ENCODE assay signal across 18 cellular contexts in genomic region chrX:2226906-2227656, GRCh38.
A peak's percentile ranks its signal among the peaks of the same experiment; 100 is the strongest.
DNase-seq lines count a peak whose midpoint lies in the region; ATAC-seq, FAIRE-seq and TF ChIP-seq lines count a peak whose summit lies in the region.
"Had no signal": no experiment of that assay in that cellular context is flagged by ENCODE, and none has a peak within 500 bp of the region (broad histone marks: within the 10 kb centered on the region; RNA-seq: fewer than 3 reads in every experiment).

No MANE protein-coding gene starts in this region.

- FAIRE-seq in K562 (lab: Jason Lieb, UNC) = no peak
- FAIRE-seq: GM12878 had no signal

- no peak for TF ChIP-seq RAD21 in K562 (CRISPR knock-in tag; conservative IDR thresholded peaks at IDR 0.05 in 1 of 2, IDR thresholded peaks at IDR 0.05 in 1 of 2)

- no peak for TF ChIP-seq EP300 in K562 (IDR thresholded peaks at IDR 0.05; ENCODE audit: low read length)

- peaks cover 72% of the 10 kb centered on the region for H3K9me3 Mint-ChIP-seq in T-helper 2 cell treated with Interferon-gamma antibody and Interleukin-4, amounts not matched to agents 5 μg/mL and 100 μg/mL, for 36 hours
- peaks cover 19 to 41% (median 32%) of the 10 kb centered on the region in 7 donors for H3K9me3 Mint-ChIP-seq in naive B cell
- H3K9me3 Mint-ChIP-seq in stimulated activated memory B cell treated with anti-CD40 and anti-IgM and Interleukin-4, amounts not matched to agents 10 μg/mL and 1 μg/mL and 100 μg/mL, for 72 hours = peaks cover 28% of the 10 kb centered on the region

- no TSS peak for BruUV-seq in K562 (replicated peaks; lab: Mats Ljungman, UMichigan)

- no peaks in the 10 kb centered on the region for H3K4me1 ChIP-seq in K562 (replicated peaks in 1 of 2; ENCODE audit: control insufficient read depth in 2 of 2, insufficient read depth in 2 of 2, low read length in 2 of 2)

- H3K4me2 ChIP-seq in K562 (ENCODE audit: insufficient read depth, low read length) = no peak overlapping the region
- H3K4me2 ChIP-seq: BLaER1, GM23338 had no signal

- no peaks in the 10 kb centered on the region for H3K27me3 ChIP-seq in K562 (ENCODE audit: control insufficient read depth in 2 of 2, insufficient read depth in 2 of 2, low read length in 2 of 2)
- H3K27me3 ChIP-seq: BLaER1 had no signal

- H3K4me3 Mint-ChIP-seq in T-helper 2 cell treated with Interferon-gamma antibody and Interleukin-4, amounts not matched to agents 5 μg/mL and 100 μg/mL, for 36 hours = no peak overlapping the region
- H3K4me3 Mint-ChIP-seq in naive B cell = no peak overlapping the region
- H3K4me3 Mint-ChIP-seq in stimulated activated memory B cell treated with anti-CD40 and anti-IgM and Interleukin-4, amounts not matched to agents 10 μg/mL and 1 μg/mL and 100 μg/mL, for 72 hours = no peak overlapping the region
- H3K4me3 Mint-ChIP-seq: GM23338 had no signal

- TF ChIP-seq CTCF in K562 (IDR thresholded peaks at IDR 0.05 in 2 of 3, conservative IDR thresholded peaks at IDR 0.05 in 1 of 3; ENCODE audit: insufficient read depth in 2 of 3, low read depth in 1 of 3, low read length in 3 of 3) = no peak

- peak overlapping the region; percentile 53 for H3K27ac Mint-ChIP-seq in T-helper 2 cell treated with Interferon-gamma antibody and Interleukin-4, amounts not matched to agents 5 μg/mL and 100 μg/mL, for 36 hours
- H3K27ac Mint-ChIP-seq in naive B cell = peak overlapping the region in 4 of 6 donors; percentile 60 to 99 (median 84)
- peak overlapping the region; percentile 72 for H3K27ac Mint-ChIP-seq in stimulated activated memory B cell treated with anti-CD40 and anti-IgM and Interleukin-4, amounts not matched to agents 10 μg/mL and 1 μg/mL and 100 μg/mL, for 72 hours
- H3K27ac Mint-ChIP-seq: GM23338 had no signal

- in situ Hi-C loops in K562 (cut with MboI) = no loop called here

- CTCF ChIA-PET in K562 (lab: Yijun Ruan, JAX; ENCODE audit: low intra/inter-chr PET ratio) = no interaction called here

- ATAC-seq in K562 (no peak), naive B cell (ENCODE audit: low read depth in 2 of 2) (no peak), left ventricle myocardium superior (no peak), GM21723 (IDR thresholded peaks at IDR 0.05; ENCODE audit: unreplicated experiment) (no peak)
- ATAC-seq in stimulated activated memory B cell treated with anti-CD40 and anti-IgM and Interleukin-4, amounts not matched to agents 10 μg/mL and 1 μg/mL and 100 μg/mL, for 72 hours = no peak
- ATAC-seq: GM12878, GM23338 had no signal

- H3K36me3 Mint-ChIP-seq in T-helper 2 cell treated with Interferon-gamma antibody and Interleukin-4, amounts not matched to agents 5 μg/mL and 100 μg/mL, for 36 hours (ENCODE audit: low read depth) = peaks cover 35% of the 10 kb centered on the region
- H3K36me3 Mint-ChIP-seq in naive B cell = peaks cover 26 to 72% of the 10 kb centered on the region in 2 donors
- peaks cover 73% of the 10 kb centered on the region for H3K36me3 Mint-ChIP-seq in stimulated activated memory B cell treated with anti-CD40 and anti-IgM and Interleukin-4, amounts not matched to agents 10 μg/mL and 1 μg/mL and 100 μg/mL, for 72 hours

- no peaks in the 10 kb centered on the region for H3K79me2 ChIP-seq in K562 (ENCODE audit: control insufficient read depth, insufficient read depth, low read length)

- intact Hi-C loops in K562 (cut with micrococcal nuclease) (no loop called here), left ventricle myocardium superior (cut with micrococcal nuclease) (no loop called here)

- H3K9ac ChIP-seq in K562 (ENCODE audit: insufficient read depth in 1 of 2, low read depth in 2 of 2, low read length in 2 of 2) = no peak overlapping the region
- H3K9ac ChIP-seq: BLaER1 had no signal

- H3K27ac ChIP-seq in K562 (ENCODE audit: extremely low read depth, low read depth, low read length) = no peak overlapping the region
- H3K27ac ChIP-seq: 22Rv1, BLaER1 had no signal

- 30% methylated on average over 6 of the region's 6 CpGs for WGBS in K562 (ENCODE audit: insufficient coverage, low coverage, missing lambda C conversion rate)

- peaks cover 8% of the 10 kb centered on the region for H3K9me3 ChIP-seq in K562 (replicated peaks; ENCODE audit: control insufficient read depth, insufficient read depth, low read depth, low read length)

- H3K4me1 Mint-ChIP-seq in T-helper 2 cell treated with Interferon-gamma antibody and Interleukin-4, amounts not matched to agents 5 μg/mL and 100 μg/mL, for 36 hours (ENCODE audit: low read depth) = peaks cover 1% of the 10 kb centered on the region
- peaks cover 10 to 29% (median 23%) of the 10 kb centered on the region in 3 donors for H3K4me1 Mint-ChIP-seq in naive B cell
- peaks cover 18% of the 10 kb centered on the region for H3K4me1 Mint-ChIP-seq in stimulated activated memory B cell treated with anti-CD40 and anti-IgM and Interleukin-4, amounts not matched to agents 10 μg/mL and 1 μg/mL and 100 μg/mL, for 72 hours

- H3K9me1 ChIP-seq in K562 (ENCODE audit: control insufficient read depth, insufficient read depth, low read length) = no peaks in the 10 kb centered on the region

- no peak for DNase-seq in T-helper 2 cell treated with Interferon-gamma antibody and Interleukin-4, amounts not matched to agents 5 μg/mL and 100 μg/mL, for 36 hours (ENCODE audit: low spot score)
- DNase-seq in T-helper 2 cell (no peak), K562 (ENCODE audit: extremely low read depth in 1 of 4, low spot score in 3 of 4) (no peak), naive B cell (no peak), kidney tubule cell (ENCODE audit: low spot score) (no peak), left ventricle myocardium superior (no peak)
- DNase-seq: DMS 273 treated with DMSO at 0.1 percent for 48 hours, GDM1, KBM-7, NCI-H1436, NCI-H2081, NCI-H524 treated with DMSO at 0.1 percent for 48 hours had no signal

- H3K4me3 ChIP-seq in K562 = no peak overlapping the region
- H3K4me3 ChIP-seq: BLaER1, GM12878, GM23338 had no signal

- no peaks in the 10 kb centered on the region for H3K27me3 Mint-ChIP-seq in T-helper 2 cell treated with Interferon-gamma antibody and Interleukin-4, amounts not matched to agents 5 μg/mL and 100 μg/mL, for 36 hours (ENCODE audit: low read depth)
- H3K27me3 Mint-ChIP-seq in naive B cell = no peaks in the 10 kb centered on the region
- no peaks in the 10 kb centered on the region for H3K27me3 Mint-ChIP-seq in stimulated activated memory B cell treated with anti-CD40 and anti-IgM and Interleukin-4, amounts not matched to agents 10 μg/mL and 1 μg/mL and 100 μg/mL, for 72 hours

- TF ChIP-seq POLR2A in K562 (conservative IDR thresholded peaks at IDR 0.05) = no peak

- no peaks in the 10 kb centered on the region for H4K20me1 ChIP-seq in K562 (replicated peaks; ENCODE audit: control insufficient read depth, insufficient read depth, low read length)
- H4K20me1 ChIP-seq: BLaER1 had no signal

- POLR2A ChIA-PET in K562 (lab: Yijun Ruan, JAX) = no interaction called here

- no peaks in the 10 kb centered on the region for H3K36me3 ChIP-seq in K562 (ENCODE audit: control insufficient read depth, insufficient read depth, low read length)

- no peak overlapping the region for H2AFZ ChIP-seq in K562 (ENCODE audit: low read depth, low read length)
- H2AFZ ChIP-seq: GM23338 had no signal

TF ChIP-seq in K562, 482 proteins besides CTCF, POLR2A, EP300 and RAD21:
- TF ChIP-seq SMC3 (conservative IDR thresholded peaks at IDR 0.05; ENCODE audit: insufficient read depth, low read depth, low read length) (no peak), ZNF512 (tag; IDR thresholded peaks at IDR 0.05) (peak; percentile 85)
